1 cellular context compared by ENCODE assay signal in genomic region chr4:108018884-108019187, GRCh38.
TF ChIP-seq lines count a peak whose summit lies in the region.

No MANE protein-coding gene starts in this region.

TF ChIP-seq in GM12878, 131 proteins besides CTCF, POLR2A, EP300 and RAD21:
- TF ChIP-seq BMI1 (IDR thresholded peaks at IDR 0.05; ENCODE audit: borderline replicate concordance) (no peak), RELA (IDR thresholded peaks at IDR 0.05; ENCODE audit: borderline replicate concordance, partially characterized antibody) (no peak), PRDM15 (CRISPR knock-in tag; IDR thresholded peaks at IDR 0.05) (no peak), POLR2AphosphoS5 (IDR thresholded peaks at IDR 0.05; ENCODE audit: low read length) (no peak), MEF2B (IDR thresholded peaks at IDR 0.05; ENCODE audit: partially characterized antibody, poor library complexity, severe bottlenecking) (no peak), NR2C2 (IDR thresholded peaks at IDR 0.05; ENCODE audit: borderline replicate concordance, control insufficient read depth, insufficient read length, low read depth) (no peak), SMAD1 (IDR thresholded peaks at IDR 0.05; ENCODE audit: low read depth, partially characterized antibody) (no peak), MXI1 (IDR thresholded peaks at IDR 0.05; ENCODE audit: low read depth, low read length) (no peak), IRF4 (IDR thresholded peaks at IDR 0.05; ENCODE audit: low read depth, low read length) (no peak)
